ENCODE assay signal across 13 cellular contexts in genomic region chr2:95583545-95583944, GRCh38. TPM values are rescaled to one million over a fixed set of nuclear protein-coding genes. Genes with fewer than 3 reads are reported as not detected.
"Had no signal": no experiment of that assay in that cellular context is flagged by ENCODE, and none has a peak within 500 bp of the region (broad histone marks: within the 10 kb centered on the region; RNA-seq: fewer than 3 reads in every experiment).

No MANE protein-coding gene starts in this region.

RNA-seq across cellular contexts. Expression of gene TRIM43, which starts 8.3 kb away (rescaled TPM):
- total RNA-seq: stomach, subcutaneous adipose tissue, suprapubic skin, temporal lobe, thoracic aorta, thyroid gland, tibial nerve, transverse colon, upper lobe of left lung, upper lobe of right lung, ureter, urinary bladder, vagina had no signal
- polyA plus RNA-seq: urinary bladder had no signal
